ENCODE assay signal across 2 cellular contexts in genomic region chr11:111455291-111456085, GRCh38.
TF ChIP-seq lines count a peak whose summit lies in the region.

No MANE protein-coding gene starts in this region.

TF ChIP-seq in HCT116, 20 proteins besides CTCF, POLR2A, EP300 and RAD21:
- TF ChIP-seq ELF1 (IDR thresholded peaks at IDR 0.05; ENCODE audit: borderline replicate concordance, low read depth) (no peak), CEBPB (IDR thresholded peaks at IDR 0.05; ENCODE audit: low read depth) (no peak), SIN3A (IDR thresholded peaks at IDR 0.05; ENCODE audit: low read depth) (no peak), ZNF274 (IDR thresholded peaks at IDR 0.05; ENCODE audit: low read depth, low read length) (no peak), POLR2AphosphoS5 (IDR thresholded peaks at IDR 0.05; ENCODE audit: low read depth, low read length) (no peak), JUND (IDR thresholded peaks at IDR 0.05) (no peak), ATF3 (IDR thresholded peaks at IDR 0.05) (no peak)

TF ChIP-seq in SK-N-SH treated with all-trans-retinoic acid at 6 μM for 48 hours, 23 proteins besides CTCF, POLR2A, EP300 and RAD21:
- TF ChIP-seq ESRRG (CRISPR knock-in tag; IDR thresholded peaks at IDR 0.05), result no peak
- no peak for TF ChIP-seq TOX (CRISPR knock-in tag; IDR thresholded peaks at IDR 0.05; ENCODE audit: borderline replicate concordance)
- TF ChIP-seq ZNF565 (CRISPR knock-in tag; conservative IDR thresholded peaks at IDR 0.05; ENCODE audit: low read depth), result no peak
- TF ChIP-seq ISL1 (CRISPR knock-in tag; IDR thresholded peaks at IDR 0.05), result no peak
- TF ChIP-seq ZFP30 (CRISPR knock-in tag; IDR thresholded peaks at IDR 0.05), result no peak
- no peak for TF ChIP-seq PATZ1 (CRISPR knock-in tag; IDR thresholded peaks at IDR 0.05; ENCODE audit: borderline replicate concordance)
- no peak for TF ChIP-seq PPARA (CRISPR knock-in tag; IDR thresholded peaks at IDR 0.05; ENCODE audit: borderline replicate concordance)
- TF ChIP-seq BACH2 (CRISPR knock-in tag; IDR thresholded peaks at IDR 0.05; ENCODE audit: borderline replicate concordance), result no peak
- TF ChIP-seq ZFP3 (CRISPR knock-in tag; IDR thresholded peaks at IDR 0.05), result no peak
- no peak for TF ChIP-seq GLIS3 (CRISPR knock-in tag; IDR thresholded peaks at IDR 0.05)
- no peak for TF ChIP-seq OSR1 (CRISPR knock-in tag; IDR thresholded peaks at IDR 0.05)
- TF ChIP-seq TCF4 (CRISPR knock-in tag; IDR thresholded peaks at IDR 0.05; ENCODE audit: borderline replicate concordance), result no peak
- TF ChIP-seq, protein P1, sequence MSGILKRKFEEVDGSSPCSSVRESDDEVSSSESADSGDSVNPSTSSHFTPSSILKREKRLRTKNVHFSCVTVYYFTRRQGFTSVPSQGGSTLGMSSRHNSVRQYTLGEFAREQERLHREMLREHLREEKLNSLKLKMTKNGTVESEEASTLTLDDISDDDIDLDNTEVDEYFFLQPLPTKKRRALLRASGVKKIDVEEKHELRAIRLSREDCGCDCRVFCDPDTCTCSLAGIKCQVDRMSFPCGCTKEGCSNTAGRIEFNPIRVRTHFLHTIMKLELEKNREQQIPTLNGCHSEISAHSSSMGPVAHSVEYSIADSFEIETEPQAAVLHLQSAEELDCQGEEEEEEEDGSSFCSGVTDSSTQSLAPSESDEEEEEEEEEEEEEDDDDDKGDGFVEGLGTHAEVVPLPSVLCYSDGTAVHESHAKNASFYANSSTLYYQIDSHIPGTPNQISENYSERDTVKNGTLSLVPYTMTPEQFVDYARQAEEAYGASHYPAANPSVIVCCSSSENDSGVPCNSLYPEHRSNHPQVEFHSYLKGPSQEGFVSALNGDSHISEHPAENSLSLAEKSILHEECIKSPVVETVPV (CRISPR knock-in tag; IDR thresholded peaks at IDR 0.05), result no peak
- no peak for TF ChIP-seq ZNF8 (CRISPR knock-in tag; IDR thresholded peaks at IDR 0.05)
- TF ChIP-seq, protein P2, sequence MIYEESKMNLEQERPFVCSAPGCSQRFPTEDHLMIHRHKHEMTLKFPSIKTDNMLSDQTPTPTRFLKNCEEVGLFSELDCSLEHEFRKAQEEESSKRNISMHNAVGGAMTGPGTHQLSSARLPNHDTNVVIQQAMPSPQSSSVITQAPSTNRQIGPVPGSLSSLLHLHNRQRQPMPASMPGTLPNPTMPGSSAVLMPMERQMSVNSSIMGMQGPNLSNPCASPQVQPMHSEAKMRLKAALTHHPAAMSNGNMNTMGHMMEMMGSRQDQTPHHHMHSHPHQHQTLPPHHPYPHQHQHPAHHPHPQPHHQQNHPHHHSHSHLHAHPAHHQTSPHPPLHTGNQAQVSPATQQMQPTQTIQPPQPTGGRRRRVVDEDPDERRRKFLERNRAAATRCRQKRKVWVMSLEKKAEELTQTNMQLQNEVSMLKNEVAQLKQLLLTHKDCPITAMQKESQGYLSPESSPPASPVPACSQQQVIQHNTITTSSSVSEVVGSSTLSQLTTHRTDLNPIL (CRISPR knock-in tag; IDR thresholded peaks at IDR 0.05; ENCODE audit: low read depth), result no peak
- no peak for TF ChIP-seq RARB (CRISPR knock-in tag; IDR thresholded peaks at IDR 0.05)
- TF ChIP-seq ARNTL (CRISPR knock-in tag; IDR thresholded peaks at IDR 0.05; ENCODE audit: borderline replicate concordance, low read depth), result no peak
- no peak for TF ChIP-seq CSDC2 (CRISPR knock-in tag; IDR thresholded peaks at IDR 0.05)
